In the genomic region with DNA sequence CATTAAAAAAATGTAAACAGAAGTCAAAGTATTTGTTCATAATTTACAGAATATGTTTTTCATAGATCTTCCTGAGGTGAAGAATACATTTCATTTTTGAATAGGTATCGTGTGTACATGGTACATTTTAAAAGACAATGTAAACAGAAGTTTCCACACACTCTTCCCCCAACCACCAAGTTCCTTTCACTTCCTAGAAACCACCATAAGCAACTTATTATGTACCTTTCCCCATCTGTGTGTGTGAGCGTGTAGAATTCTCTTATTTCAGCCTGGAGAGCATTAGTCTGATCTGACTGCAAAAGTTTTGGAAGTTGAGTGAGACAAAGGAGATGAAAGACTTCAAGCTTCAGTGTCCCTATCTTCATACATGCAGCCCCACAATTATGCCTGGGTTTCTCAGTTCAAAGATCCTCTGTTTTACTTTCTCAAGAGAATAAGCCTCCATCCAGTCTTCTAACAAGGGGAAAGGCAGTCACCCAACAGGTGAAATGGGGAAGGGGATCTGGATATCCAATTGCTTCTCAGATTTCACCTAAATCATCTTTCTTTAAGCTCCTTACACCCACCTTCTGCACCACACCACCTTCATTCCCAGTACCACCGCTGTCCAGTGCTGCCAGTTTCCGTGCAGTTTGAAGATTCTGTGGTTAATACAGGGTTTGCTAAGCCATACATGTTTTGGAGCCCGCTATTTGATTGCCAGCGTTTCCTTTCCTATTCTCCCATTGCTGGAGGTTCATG, we compare ENCODE assay signal across 1 cellular context.
TF ChIP-seq lines count a peak whose summit lies in the region.

No MANE protein-coding gene starts in this region.

TF ChIP-seq in HCT116, 20 proteins besides CTCF, POLR2A, EP300 and RAD21 (continued from another document):
- TF ChIP-seq TCF7L2 (IDR thresholded peaks at IDR 0.05; ENCODE audit: borderline replicate concordance, extremely low read depth, insufficient read depth, insufficient read length) = no peak
- TF ChIP-seq, protein P1, sequence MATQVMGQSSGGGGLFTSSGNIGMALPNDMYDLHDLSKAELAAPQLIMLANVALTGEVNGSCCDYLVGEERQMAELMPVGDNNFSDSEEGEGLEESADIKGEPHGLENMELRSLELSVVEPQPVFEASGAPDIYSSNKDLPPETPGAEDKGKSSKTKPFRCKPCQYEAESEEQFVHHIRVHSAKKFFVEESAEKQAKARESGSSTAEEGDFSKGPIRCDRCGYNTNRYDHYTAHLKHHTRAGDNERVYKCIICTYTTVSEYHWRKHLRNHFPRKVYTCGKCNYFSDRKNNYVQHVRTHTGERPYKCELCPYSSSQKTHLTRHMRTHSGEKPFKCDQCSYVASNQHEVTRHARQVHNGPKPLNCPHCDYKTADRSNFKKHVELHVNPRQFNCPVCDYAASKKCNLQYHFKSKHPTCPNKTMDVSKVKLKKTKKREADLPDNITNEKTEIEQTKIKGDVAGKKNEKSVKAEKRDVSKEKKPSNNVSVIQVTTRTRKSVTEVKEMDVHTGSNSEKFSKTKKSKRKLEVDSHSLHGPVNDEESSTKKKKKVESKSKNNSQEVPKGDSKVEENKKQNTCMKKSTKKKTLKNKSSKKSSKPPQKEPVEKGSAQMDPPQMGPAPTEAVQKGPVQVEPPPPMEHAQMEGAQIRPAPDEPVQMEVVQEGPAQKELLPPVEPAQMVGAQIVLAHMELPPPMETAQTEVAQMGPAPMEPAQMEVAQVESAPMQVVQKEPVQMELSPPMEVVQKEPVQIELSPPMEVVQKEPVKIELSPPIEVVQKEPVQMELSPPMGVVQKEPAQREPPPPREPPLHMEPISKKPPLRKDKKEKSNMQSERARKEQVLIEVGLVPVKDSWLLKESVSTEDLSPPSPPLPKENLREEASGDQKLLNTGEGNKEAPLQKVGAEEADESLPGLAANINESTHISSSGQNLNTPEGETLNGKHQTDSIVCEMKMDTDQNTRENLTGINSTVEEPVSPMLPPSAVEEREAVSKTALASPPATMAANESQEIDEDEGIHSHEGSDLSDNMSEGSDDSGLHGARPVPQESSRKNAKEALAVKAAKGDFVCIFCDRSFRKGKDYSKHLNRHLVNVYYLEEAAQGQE (IDR thresholded peaks at IDR 0.05; ENCODE audit: low read depth) = no peak
- no peak for TF ChIP-seq EZH2phosphoT487 (IDR thresholded peaks at IDR 0.05; ENCODE audit: borderline replicate concordance)
- TF ChIP-seq ELF1 (IDR thresholded peaks at IDR 0.05; ENCODE audit: borderline replicate concordance, low read depth) = no peak
- no peak for TF ChIP-seq ZFX (IDR thresholded peaks at IDR 0.05)
- TF ChIP-seq JUND (IDR thresholded peaks at IDR 0.05) = no peak
- no peak for TF ChIP-seq ZNF274 (IDR thresholded peaks at IDR 0.05; ENCODE audit: low read depth, low read length)
TF ChIP-seq in HCT116: peak in this region for 0.
